ENCODE assay signal across 25 cellular contexts in the genomic region with DNA sequence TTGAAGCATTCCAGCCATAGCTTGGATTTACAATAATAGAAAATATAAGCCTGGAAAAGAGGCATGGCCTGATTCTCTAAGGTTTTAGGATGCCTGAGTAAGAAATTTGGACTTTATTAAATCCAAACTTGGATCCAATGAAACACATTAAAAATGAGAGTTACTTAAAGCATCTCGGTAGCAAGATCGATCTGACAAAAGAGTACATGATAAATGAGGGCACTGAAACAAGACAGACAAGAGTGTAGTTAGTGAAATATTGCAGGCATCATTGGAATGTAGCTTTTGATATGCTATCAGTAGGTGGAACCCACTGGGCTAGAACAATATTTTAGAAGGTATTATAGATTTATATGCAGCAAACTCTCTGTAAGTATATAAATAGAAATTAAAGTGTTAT.
"Had no signal": no experiment of that assay in that cellular context is flagged by ENCODE, and none has a peak within 500 bp of the region (broad histone marks: within the 10 kb centered on the region; RNA-seq: fewer than 3 reads in every experiment).

No MANE protein-coding gene starts in this region.

- DNase-seq: activated B cell treated with CpG ODN at 0.5 μM for 24 hours; activated CD4-positive, alpha-beta T cell treated with anti-CD3 and anti-CD28 coated beads for 36 hours; activated CD4-positive, alpha-beta T cell treated with anti-CD3 and anti-CD28 coated beads, Interleukin-2, amount 50 U/mL, for 4 hours; activated CD8-positive, alpha-beta memory T cell treated with anti-CD3 and anti-CD28 coated beads for 24 hours; activated CD8-positive, alpha-beta memory T cell treated with anti-CD3 and anti-CD28 coated beads, Interleukin-2, amount 50 U/mL, for 4 hours; activated naive CD4-positive, alpha-beta T cell; activated T-cell treated with anti-CD3 and anti-CD28 coated beads, Interleukin-2, amount 50 U/mL, for 24 hours; aorta; cortex of kidney; foreskin fibroblast; left lung; naive thymus-derived CD4-positive, alpha-beta T cell; occipital lobe; right lobe of liver; small intestine; stimulated activated CD4-positive, alpha-beta T cell treated with anti-CD3 and anti-CD28 coated beads, Interleukin-2, amount 100 ng/mL, for 24 hours; stimulated activated naive CD8-positive, alpha-beta T cell treated with anti-CD3 and anti-CD28 coated beads, Interleukin-15, amount 100 ng/mL, for 72 hours had no signal

- ATAC-seq: activated CD4-positive, alpha-beta T cell treated with anti-CD3 and anti-CD28 coated beads for 36 hours; left lung; naive thymus-derived CD4-positive, alpha-beta T cell; right lobe of liver; stimulated activated effector memory CD8-positive, alpha-beta T cell treated with anti-CD3 and anti-CD28 coated beads, Interleukin-12 subunit alpha, Interleukin-12 subunit beta, amount 100 ng/mL, for 72 hours; stimulated activated naive CD8-positive, alpha-beta T cell treated with anti-CD3 and anti-CD28 coated beads, Interleukin-15, amount 100 ng/mL, for 72 hours had no signal

- H3K36me3 ChIP-seq: left lung, right lobe of liver, suprapubic skin, tibial nerve had no signal

- H3K27me3 ChIP-seq: left lung, right lobe of liver, suprapubic skin, tibial nerve had no signal

- H3K9me3 Mint-ChIP-seq: activated B cell treated with CpG ODN at 0.5 μM for 24 hours; activated T-helper 2 cell treated with anti-CD3 and anti-CD28 coated beads, Interferon-gamma antibody, Interleukin-2, Interleukin-4, amounts not matched to agents 10 μg/mL and 5 μg/mL and 100 μg/mL, durations not matched to agents 14 hours and 24 hours and 36 hours; stimulated activated effector memory CD8-positive, alpha-beta T cell treated with anti-CD3 and anti-CD28 coated beads, Interleukin-12 subunit alpha, Interleukin-12 subunit beta, amount 100 ng/mL, for 72 hours; stimulated activated naive CD8-positive, alpha-beta T cell treated with anti-CD3 and anti-CD28 coated beads, Interleukin-15, amount 100 ng/mL, for 72 hours; T-helper 1 cell treated with Interleukin-12 subunit alpha and Interleukin-12 subunit beta and Interleukin-4 antibody, amounts not matched to agents 30 μg/mL and 1 μg/mL, for 36 hours had no signal

- H3K27ac ChIP-seq: epithelial cell of prostate, left lung, right lobe of liver, suprapubic skin, tibial nerve had no signal

- H3K27ac Mint-ChIP-seq: activated B cell treated with CpG ODN at 0.5 μM for 24 hours; activated CD4-positive, alpha-beta T cell treated with anti-CD3 and anti-CD28 coated beads for 36 hours; activated T-cell treated with anti-CD3 and anti-CD28 coated beads, Interleukin-2, amount 50 U/mL, for 24 hours; activated T-helper 2 cell treated with anti-CD3 and anti-CD28 coated beads, Interferon-gamma antibody, Interleukin-2, Interleukin-4, amounts not matched to agents 10 μg/mL and 5 μg/mL and 100 μg/mL, durations not matched to agents 14 hours and 24 hours and 36 hours; naive thymus-derived CD4-positive, alpha-beta T cell; stimulated activated effector memory CD8-positive, alpha-beta T cell treated with anti-CD3 and anti-CD28 coated beads, Interleukin-12 subunit alpha, Interleukin-12 subunit beta, amount 100 ng/mL, for 72 hours; stimulated activated naive CD8-positive, alpha-beta T cell treated with anti-CD3 and anti-CD28 coated beads, Interleukin-15, amount 100 ng/mL, for 72 hours; T-helper 1 cell treated with Interleukin-12 subunit alpha and Interleukin-12 subunit beta and Interleukin-4 antibody, amounts not matched to agents 30 μg/mL and 1 μg/mL, for 36 hours had no signal

- H3K4me1 ChIP-seq: left lung, right lobe of liver, suprapubic skin, tibial nerve had no signal

- H3K36me3 Mint-ChIP-seq: naive thymus-derived CD4-positive, alpha-beta T cell; stimulated activated effector memory CD8-positive, alpha-beta T cell treated with anti-CD3 and anti-CD28 coated beads, Interleukin-12 subunit alpha, Interleukin-12 subunit beta, amount 100 ng/mL, for 72 hours had no signal

- H3K4me1 Mint-ChIP-seq: activated B cell treated with CpG ODN at 0.5 μM for 24 hours; activated CD4-positive, alpha-beta T cell treated with anti-CD3 and anti-CD28 coated beads for 36 hours; naive thymus-derived CD4-positive, alpha-beta T cell; neural crest cell; stimulated activated effector memory CD8-positive, alpha-beta T cell treated with anti-CD3 and anti-CD28 coated beads, Interleukin-12 subunit alpha, Interleukin-12 subunit beta, amount 100 ng/mL, for 72 hours; stimulated activated naive CD8-positive, alpha-beta T cell treated with anti-CD3 and anti-CD28 coated beads, Interleukin-15, amount 100 ng/mL, for 72 hours had no signal

- H3K27me3 Mint-ChIP-seq: activated B cell treated with CpG ODN at 0.5 μM for 24 hours; activated T-cell treated with anti-CD3 and anti-CD28 coated beads, Interleukin-2, amount 50 U/mL, for 24 hours had no signal

- H3K4me3 ChIP-seq: left lung, lung, right lobe of liver, suprapubic skin, tibial nerve had no signal

- H3K4me3 Mint-ChIP-seq: activated B cell treated with CpG ODN at 0.5 μM for 24 hours; activated CD4-positive, alpha-beta T cell treated with anti-CD3 and anti-CD28 coated beads for 36 hours; activated T-cell treated with anti-CD3 and anti-CD28 coated beads, Interleukin-2, amount 50 U/mL, for 24 hours; naive thymus-derived CD4-positive, alpha-beta T cell; neural crest cell; stimulated activated effector memory CD8-positive, alpha-beta T cell treated with anti-CD3 and anti-CD28 coated beads, Interleukin-12 subunit alpha, Interleukin-12 subunit beta, amount 100 ng/mL, for 72 hours; stimulated activated naive CD8-positive, alpha-beta T cell treated with anti-CD3 and anti-CD28 coated beads, Interleukin-15, amount 100 ng/mL, for 72 hours; T-helper 1 cell treated with Interleukin-12 subunit alpha and Interleukin-12 subunit beta and Interleukin-4 antibody, amounts not matched to agents 30 μg/mL and 1 μg/mL, for 36 hours had no signal
